13 cellular contexts compared by ENCODE assay signal in genomic region chr5:158511454-158511853, GRCh38.
DNase-seq lines count a peak whose midpoint lies in the region; ATAC-seq and TF ChIP-seq lines count a peak whose summit lies in the region.
"Had no signal": no experiment of that assay in that cellular context is flagged by ENCODE, and none has a peak within 500 bp of the region (broad histone marks: within the 10 kb centered on the region; RNA-seq: fewer than 3 reads in every experiment).

No MANE protein-coding gene starts in this region.

- H3K9me2 ChIP-seq in MM.1S (replicated peaks; ENCODE audit: insufficient read depth, low read length): no peaks in the 10 kb centered on the region

- ATAC-seq in activated CD4-positive, alpha-beta T cell treated with anti-CD3 and anti-CD28 coated beads for 36 hours: no peak
- peak; percentile 94 for ATAC-seq in GM21529 (IDR thresholded peaks at IDR 0.05; ENCODE audit: unreplicated experiment)
- ATAC-seq in HG03175 (IDR thresholded peaks at IDR 0.05; ENCODE audit: unreplicated experiment): peak; percentile 90
- ATAC-seq: sciatic nerve had no signal

- CTCF ChIA-PET in activated CD4-positive, alpha-beta T cell treated with anti-CD3 and anti-CD28 coated beads for 36 hours (lab: Charles Lee): no interaction called here

- H3K4me2 ChIP-seq in MM.1S (ENCODE audit: low read depth, low read length): no peak overlapping the region
- H3K4me2 ChIP-seq: PC-9 had no signal

- H3K4me3 ChIP-seq in spleen: no peak overlapping the region
- H3K4me3 ChIP-seq in MM.1S (ENCODE audit: low read length): no peak overlapping the region
- H3K4me3 ChIP-seq: PC-9 had no signal

- H3K79me2 ChIP-seq in MM.1S (ENCODE audit: low read length): no peaks in the 10 kb centered on the region

- H3K9ac ChIP-seq in MM.1S (ENCODE audit: low read length): no peak overlapping the region

- TF ChIP-seq CTCF in spleen (IDR thresholded peaks at IDR 0.05 in 8 of 11, conservative IDR thresholded peaks at IDR 0.05 in 3 of 11) (no peak), MM.1S (IDR thresholded peaks at IDR 0.05; ENCODE audit: low read length) (no peak)

- H3K36me3 Mint-ChIP-seq in activated CD4-positive, alpha-beta T cell treated with anti-CD3 and anti-CD28 coated beads, Interleukin-2, amount 10 ng/mL, durations not matched to agents 24 days and 14 days (ENCODE audit: low read depth): peaks cover 2% of the 10 kb centered on the region
- peaks cover 2% of the 10 kb centered on the region for H3K36me3 Mint-ChIP-seq in activated CD4-positive, alpha-beta T cell treated with anti-CD3 and anti-CD28 coated beads for 36 hours (ENCODE audit: low read depth)

- no peaks in the 10 kb centered on the region for H3F3A ChIP-seq in MM.1S (ENCODE audit: insufficient read depth, low read length)

- DNase-seq in activated CD4-positive, alpha-beta T cell treated with anti-CD3 and anti-CD28 coated beads, Interleukin-2, amount 10 ng/mL, durations not matched to agents 24 days and 14 days: peak; percentile 59
- DNase-seq in activated CD4-positive, alpha-beta T cell treated with anti-CD3 and anti-CD28 coated beads for 36 hours: no peak
- DNase-seq in spleen (peak; percentile 76), MM.1S (no peak), GF-D8 (lab: John Stamatoyannopoulos, UW) (no peak)
- DNase-seq in stimulated activated CD4-positive, alpha-beta T cell treated with anti-CD3 and anti-CD28 coated beads, Interleukin-4, amount 100 ng/mL, for 4 hours: no peak
- DNase-seq: NCI-H1048, PC-9 had no signal

- H3K27me3 Mint-ChIP-seq in activated CD4-positive, alpha-beta T cell treated with anti-CD3 and anti-CD28 coated beads, Interleukin-2, amount 10 ng/mL, durations not matched to agents 24 days and 14 days: no peaks in the 10 kb centered on the region
- H3K27me3 Mint-ChIP-seq in activated CD4-positive, alpha-beta T cell treated with anti-CD3 and anti-CD28 coated beads for 36 hours: no peaks in the 10 kb centered on the region

- intact Hi-C loops in activated CD4-positive, alpha-beta T cell treated with anti-CD3 and anti-CD28 coated beads, Interleukin-2, amount 10 ng/mL, durations not matched to agents 24 days and 14 days (cut with micrococcal nuclease): loop anchor here (5.0 kb wide), 1 partner anchor 79 kb away; no protein-coding TSS in a partner anchor
- intact Hi-C loops in activated CD4-positive, alpha-beta T cell treated with anti-CD3 and anti-CD28 coated beads for 36 hours (cut with DNase I, micrococcal nuclease): no loop called here
- intact Hi-C loops in spleen (cut with DNase I; ENCODE audit: low total_unique reads): no loop called here

- H3K27ac Mint-ChIP-seq in activated CD4-positive, alpha-beta T cell treated with anti-CD3 and anti-CD28 coated beads, Interleukin-2, amount 10 ng/mL, durations not matched to agents 24 days and 14 days: no peak overlapping the region
- H3K27ac Mint-ChIP-seq in activated CD4-positive, alpha-beta T cell treated with anti-CD3 and anti-CD28 coated beads for 36 hours: no peak overlapping the region
- H3K27ac Mint-ChIP-seq: activated T-helper 1 cell treated with anti-CD3 and anti-CD28 coated beads, Interleukin-12 subunit alpha, Interleukin-12 subunit beta, Interleukin-2, Interleukin-4 antibody, amounts not matched to agents 30 ng/mL and 10 ng/mL and 1 ng/mL, durations not matched to agents 14 hours and 24 hours and 36 hours had no signal

- H4K20me1 ChIP-seq in MM.1S (ENCODE audit: insufficient read depth, low read length): no peaks in the 10 kb centered on the region

- peaks cover 10% of the 10 kb centered on the region for H3K9me3 Mint-ChIP-seq in activated CD4-positive, alpha-beta T cell treated with anti-CD3 and anti-CD28 coated beads, Interleukin-2, amount 10 ng/mL, durations not matched to agents 24 days and 14 days
- H3K9me3 Mint-ChIP-seq in activated CD4-positive, alpha-beta T cell treated with anti-CD3 and anti-CD28 coated beads for 36 hours (ENCODE audit: low read depth): peaks cover 5% of the 10 kb centered on the region

- no peaks in the 10 kb centered on the region for H3K36me3 ChIP-seq in spleen
- no peaks in the 10 kb centered on the region for H3K36me3 ChIP-seq in MM.1S (replicated peaks; ENCODE audit: insufficient read depth, low read length)

- no peak overlapping the region for H3K4me3 Mint-ChIP-seq in activated CD4-positive, alpha-beta T cell treated with anti-CD3 and anti-CD28 coated beads, Interleukin-2, amount 10 ng/mL, durations not matched to agents 24 days and 14 days
- H3K4me3 Mint-ChIP-seq in activated CD4-positive, alpha-beta T cell treated with anti-CD3 and anti-CD28 coated beads for 36 hours: no peak overlapping the region
- H3K4me3 Mint-ChIP-seq: activated T-helper 1 cell treated with anti-CD3 and anti-CD28 coated beads, Interleukin-12 subunit alpha, Interleukin-12 subunit beta, Interleukin-2, Interleukin-4 antibody, amounts not matched to agents 30 ng/mL and 10 ng/mL and 1 ng/mL, durations not matched to agents 14 hours and 24 hours and 36 hours had no signal

- no peak for TF ChIP-seq POLR2A in spleen (IDR thresholded peaks at IDR 0.05)

- H3K4me1 ChIP-seq in spleen (peaks cover 3 to 37% (median 27%) of the 10 kb centered on the region in 6 donors), MM.1S (ENCODE audit: low read length) (no peaks in the 10 kb centered on the region; the same call in 1 of the 2 replicates)

- H3K9me3 ChIP-seq in spleen (peaks cover 0 to 15% (median 8%) of the 10 kb centered on the region in 8 donors), MM.1S (replicated peaks; ENCODE audit: insufficient read depth, low read length) (no peaks in the 10 kb centered on the region)

- peak overlapping the region in 1 of 8 donors; percentile 0 for H3K27ac ChIP-seq in spleen
- H3K27ac ChIP-seq in MM.1S (ENCODE audit: low read length): no peak overlapping the region
- H3K27ac ChIP-seq: 22Rv1, PC-9 had no signal

- peaks cover 29% of the 10 kb centered on the region for H3K4me1 Mint-ChIP-seq in activated CD4-positive, alpha-beta T cell treated with anti-CD3 and anti-CD28 coated beads, Interleukin-2, amount 10 ng/mL, durations not matched to agents 24 days and 14 days
- H3K4me1 Mint-ChIP-seq in activated CD4-positive, alpha-beta T cell treated with anti-CD3 and anti-CD28 coated beads for 36 hours: peaks cover 35% of the 10 kb centered on the region

- no peak overlapping the region for H2AFZ ChIP-seq in MM.1S (ENCODE audit: low read length)
- H2AFZ ChIP-seq: PC-9 had no signal

- H3K27me3 ChIP-seq in spleen (replicated peaks in 1 of 7) (no peaks in the 10 kb centered on the region), MM.1S (replicated peaks; ENCODE audit: insufficient read depth, low read length) (no peaks in the 10 kb centered on the region)

- POLR2A ChIA-PET in activated CD4-positive, alpha-beta T cell treated with anti-CD3 and anti-CD28 coated beads for 36 hours (lab: Charles Lee): no interaction called here

Comparison
In these comparisons a context has a peak if more than half of its experiments do, and no peak if none do; other contexts are left out.
1. DNase-seq: peak in activated CD4-positive, alpha-beta T cell treated with anti-CD3 and anti-CD28 coated beads, Interleukin-2, amount 10 ng/mL, durations not matched to agents 24 days and 14 days (single experiment) and spleen (single experiment); none in activated CD4-positive, alpha-beta T cell treated with anti-CD3 and anti-CD28 coated beads for 36 hours (single experiment), MM.1S (single experiment), GF-D8 (single experiment) and stimulated activated CD4-positive, alpha-beta T cell treated with anti-CD3 and anti-CD28 coated beads, Interleukin-4, amount 100 ng/mL, for 4 hours (0 of 2).